20 cellular contexts compared by ENCODE assay signal in the genomic region with DNA sequence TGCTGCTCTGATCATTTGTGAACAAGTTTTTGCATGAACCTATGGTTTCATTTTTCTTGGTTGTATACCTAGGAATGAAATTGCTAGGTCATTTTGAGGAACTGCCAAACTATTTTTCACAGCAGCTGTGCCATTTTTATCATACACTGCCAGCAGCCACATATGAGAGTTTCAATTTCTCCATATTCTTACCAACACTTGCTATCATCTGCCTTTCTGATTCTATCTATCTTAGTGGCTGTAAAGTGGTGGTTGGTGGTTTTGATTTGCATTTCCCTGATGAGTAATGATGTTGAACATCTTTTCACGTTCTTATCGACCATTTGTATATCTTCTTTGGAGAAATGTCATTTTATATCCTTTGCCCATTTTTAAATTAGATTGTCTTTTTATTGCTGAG.
DNase-seq lines count a peak whose midpoint lies in the region; ATAC-seq, FAIRE-seq and TF ChIP-seq lines count a peak whose summit lies in the region.
"Had no signal": no experiment of that assay in that cellular context is flagged by ENCODE, and none has a peak within 500 bp of the region (broad histone marks: within the 10 kb centered on the region; RNA-seq: fewer than 3 reads in every experiment).

No MANE protein-coding gene starts in this region.

- H3K27me3 Mint-ChIP-seq in Calu3 (ENCODE audit: unreplicated experiment), result no peaks in the 10 kb centered on the region

- ATAC-seq in GM19452 (IDR thresholded peaks at IDR 0.05; ENCODE audit: unreplicated experiment) (peak; percentile 58), HG03060 (IDR thresholded peaks at IDR 0.05; ENCODE audit: low read depth, unreplicated experiment) (peak; percentile 60)
- ATAC-seq: heart right ventricle, lower lobe of right lung had no signal

- peaks cover 14% of the 10 kb centered on the region for H3K4me1 Mint-ChIP-seq in Calu3 (ENCODE audit: low read depth, unreplicated experiment)
- H3K4me1 Mint-ChIP-seq: central memory CD8-positive, alpha-beta T cell had no signal

- H3K36me3 Mint-ChIP-seq in Calu3 (ENCODE audit: insufficient read depth, unreplicated experiment), result no peaks in the 10 kb centered on the region
- H3K36me3 Mint-ChIP-seq: activated CD4-positive, alpha-beta memory T cell treated with anti-CD3 and anti-CD28 coated beads for 36 hours had no signal

- DNase-seq in GM18507 (ENCODE audit: extremely low spot score, insufficient read length, low read depth) (no peak), RPMI7951 (ENCODE audit: low read depth) (peak; percentile 52), NCI-H2029 treated with DMSO at 0.1 percent for 48 hours (lab: John Stamatoyannopoulos, UW) (no peak), Calu3 (no peak), NCI-H1417 (lab: John Stamatoyannopoulos, UW) (no peak)
- DNase-seq: activated CD4-positive, alpha-beta memory T cell treated with anti-CD3 and anti-CD28 coated beads for 36 hours; AML-193; amniotic stem cell; effector CD4-positive, alpha-beta T cell; GDM1; HCEC 1CT; heart right ventricle; lower lobe of right lung; NCI-H2029; NCI-H526 treated with DMSO at 0.1 percent for 48 hours; PC-9; stimulated activated CD8-positive, alpha-beta memory T cell treated with anti-CD3 and anti-CD28 coated beads, Interleukin-4, amount 100 ng/mL, for 48 hours had no signal

- no peak overlapping the region for H3K27ac Mint-ChIP-seq in Calu3 (ENCODE audit: unreplicated experiment)
- H3K27ac Mint-ChIP-seq: activated CD4-positive, alpha-beta memory T cell treated with anti-CD3 and anti-CD28 coated beads for 36 hours had no signal

- BruUV-seq in Calu3 (replicated peaks; lab: Mats Ljungman, UMichigan), result no TSS peak

- no peak overlapping the region for H3K4me3 Mint-ChIP-seq in Calu3 (ENCODE audit: low read depth, unreplicated experiment)
- H3K4me3 Mint-ChIP-seq: activated CD4-positive, alpha-beta memory T cell treated with anti-CD3 and anti-CD28 coated beads for 36 hours; central memory CD8-positive, alpha-beta T cell had no signal

- CTCF ChIA-PET in Calu3 (lab: Charles Lee), result no interaction called here

- peak; percentile 59 for FAIRE-seq in GM18507 (lab: Jason Lieb, UNC)

- H3K9me3 Mint-ChIP-seq in Calu3 (ENCODE audit: low read depth, unreplicated experiment), result no peaks in the 10 kb centered on the region
- H3K9me3 Mint-ChIP-seq: activated CD4-positive, alpha-beta memory T cell treated with anti-CD3 and anti-CD28 coated beads for 36 hours; central memory CD8-positive, alpha-beta T cell had no signal

- intact Hi-C loops in Calu3 (cut with micrococcal nuclease; ENCODE audit: unreplicated experiment), result no loop called here

- no peak for TF ChIP-seq CTCF in Calu3 (IDR thresholded peaks at IDR 0.05; ENCODE audit: unreplicated experiment)
